11 cellular contexts compared by ENCODE assay signal in the genomic region with DNA sequence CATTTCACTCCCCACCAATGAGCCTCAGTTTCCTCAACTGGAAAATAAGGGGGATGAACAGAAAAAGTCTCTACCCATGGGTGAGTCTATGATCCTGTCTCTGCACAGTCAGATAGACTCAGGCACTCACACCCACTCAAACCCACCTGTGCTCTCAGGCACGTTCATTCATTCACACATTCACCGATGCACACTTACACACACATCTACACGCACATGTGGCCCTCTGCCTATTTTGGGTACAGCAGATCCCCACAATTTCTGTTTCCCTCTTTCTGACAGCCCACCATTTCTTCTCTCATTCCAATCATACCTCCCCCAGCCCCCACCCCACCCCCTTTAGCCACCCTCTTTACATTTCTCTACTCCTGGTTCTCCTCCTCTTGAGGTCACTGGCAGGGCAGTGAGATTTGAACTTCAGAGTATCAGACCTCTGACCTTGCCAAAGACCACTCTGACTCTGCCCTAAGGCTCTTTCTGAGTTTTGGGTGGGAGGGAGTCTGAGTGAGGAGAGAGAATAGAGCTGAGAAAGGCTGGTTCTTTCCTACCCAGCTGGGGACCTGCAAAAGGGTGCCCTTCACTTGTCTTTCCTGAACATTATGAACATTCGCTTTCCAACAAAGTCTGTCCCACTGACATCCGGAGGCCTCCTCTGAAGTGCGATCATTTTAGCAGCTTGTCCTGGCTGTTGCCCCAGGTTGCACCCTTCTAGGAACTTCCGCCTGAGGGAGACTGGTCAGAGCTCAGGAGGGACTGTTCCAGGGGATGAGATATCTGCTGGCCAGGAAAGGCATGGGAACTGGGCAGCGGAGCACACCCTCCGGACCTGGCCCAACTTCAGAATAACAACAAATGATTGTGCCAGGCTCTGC. TPM values are rescaled to one million over a fixed set of nuclear protein-coding genes. Genes with fewer than 3 reads are reported as not detected.
DNase-seq lines count a peak whose midpoint lies in the region; ATAC-seq, FAIRE-seq and TF ChIP-seq lines count a peak whose summit lies in the region.
"Had no signal": no experiment of that assay in that cellular context is flagged by ENCODE, and none has a peak within 500 bp of the region (broad histone marks: within the 10 kb centered on the region; RNA-seq: fewer than 3 reads in every experiment).

No MANE protein-coding gene starts in this region.

- no peak overlapping the region for H3K14ac ChIP-seq in H1 (ENCODE audit: insufficient read length)

- H3K4me1 ChIP-seq in H1 (replicated peaks in 1 of 4; ENCODE audit: control insufficient read depth in 3 of 4, insufficient read depth in 4 of 4, low read length in 3 of 4) (peaks cover 20 to 47% (median 39%) of the 10 kb centered on the region in 4 experiments), mucosa of stomach (ENCODE audit: control insufficient read depth, insufficient read depth, low read length) (peaks cover 31% of the 10 kb centered on the region), upper lobe of right lung (peaks cover 28% of the 10 kb centered on the region)
- H3K4me1 ChIP-seq: parathyroid adenoma had no signal

- H3K4me3 ChIP-seq in H1 (ENCODE audit: extremely low read depth in 1 of 4, insufficient read depth in 2 of 4, low read depth in 3 of 4, low read length in 4 of 4) (peak overlapping the region in 1 of 4 experiments; percentile 0; a peak in 1 of 8 replicates), mucosa of stomach (ENCODE audit: low read length) (no peak overlapping the region), upper lobe of right lung (no peak overlapping the region)

- peak overlapping the region; percentile 90; the same call in 1 of the 2 replicates for H2AK5ac ChIP-seq in H1 (ENCODE audit: low read depth, low read length)

- H3K23ac ChIP-seq in H1 (ENCODE audit: insufficient read length) = no peak overlapping the region

- no peak overlapping the region for H3K27ac Mint-ChIP-seq in activated T-cell treated with anti-CD3 and anti-CD28 coated beads, Interleukin-2, amount 50 U/mL, for 72 hours

- no peak for TF ChIP-seq CTCF in H1 (IDR thresholded peaks at IDR 0.05; ENCODE audit: control extremely low read depth in 1 of 3, insufficient read depth in 1 of 3, low read depth in 1 of 3, low read length in 3 of 3)
- no peak for TF ChIP-seq CTCF in upper lobe of right lung (IDR thresholded peaks at IDR 0.05)

- H4K8ac ChIP-seq in H1 (ENCODE audit: extremely low read depth, insufficient read depth, low read length) = no peak overlapping the region

- no peak overlapping the region for H4K5ac ChIP-seq in H1 (ENCODE audit: insufficient read length, low read depth, low read length)

- peak overlapping the region; percentile 39 to 47; a peak in 3 of 4 replicates for H3K4me2 ChIP-seq in H1 (ENCODE audit: insufficient read depth in 1 of 2, low read depth in 2 of 2, low read length in 2 of 2)

- peak overlapping the region; percentile 57 for H2BK120ac ChIP-seq in H1 (replicated peaks; ENCODE audit: low read depth, low read length)

- TF ChIP-seq POLR2A in H1 (IDR thresholded peaks at IDR 0.05; ENCODE audit: control extremely low read depth in 1 of 2, low read depth in 2 of 2, low read length in 2 of 2) = no peak

- intact Hi-C loops in upper lobe of right lung (cut with DNase I) = no loop called here

- ATAC-seq in activated T-cell treated with anti-CD3 and anti-CD28 coated beads, Interleukin-2, amount 50 U/mL, for 72 hours (replicated peaks in 1 of 2) = no peak
- no peak for ATAC-seq in upper lobe of right lung

- H3K4ac ChIP-seq in H1 (replicated peaks; ENCODE audit: insufficient read length, low read depth, low read length) = peak overlapping the region; percentile 88

- no peaks in the 10 kb centered on the region; a peak in 1 of 7 replicates for H3K27me3 ChIP-seq in H1 (replicated peaks in 1 of 4; ENCODE audit: control insufficient read depth in 3 of 4, extremely low read depth in 1 of 4, insufficient read depth in 3 of 4, low read length in 3 of 4)
- H3K27me3 ChIP-seq in mucosa of stomach (ENCODE audit: control insufficient read depth, insufficient read depth, low read length) = peaks cover 20% of the 10 kb centered on the region
- no peaks in the 10 kb centered on the region for H3K27me3 ChIP-seq in upper lobe of right lung

- H2AFZ ChIP-seq in H1 (ENCODE audit: low read length) = no peak overlapping the region
- H2AFZ ChIP-seq: parathyroid adenoma had no signal

- peak overlapping the region; percentile 100 for H2BK15ac ChIP-seq in H1 (ENCODE audit: low read length)

- H3K4me3 Mint-ChIP-seq in activated T-cell treated with anti-CD3 and anti-CD28 coated beads, Interleukin-2, amount 50 U/mL, for 72 hours = no peak overlapping the region
- H3K4me3 Mint-ChIP-seq: central memory CD8-positive, alpha-beta T cell had no signal

- 92% methylated on average over 9 of the region's 9 CpGs; no CpG with 5 or more reads in 1 of the 2 experiments for WGBS in H1 (ENCODE audit: extremely low coverage in 1 of 2, insufficient coverage in 1 of 2, insufficient read length in 1 of 2, insufficient replicate concordance in 2 of 2, low coverage in 1 of 2, low lambda C conversion rate in 2 of 2, missing lambda C conversion rate in 1 of 2), 2 experiments

- CTCF ChIA-PET in H1 (lab: Charles Lee; ENCODE audit: partially characterized antibody) = interaction anchor here (0.6 to 24.4 kb wide), 16 partner anchors 7 to 213 kb away, joined by 3 to 1349 read pairs (median 6); partner anchors contain the start of genes COL1A1, LRRC59 and TMEM92

- FAIRE-seq in H1 (lab: Jason Lieb, UNC) = no peak

- H3K36me3 ChIP-seq in H1 (ENCODE audit: control insufficient read depth in 2 of 4, insufficient read depth in 4 of 4, low read length in 3 of 4) = no peaks in the 10 kb centered on the region
- H3K36me3 ChIP-seq in mucosa of stomach (ENCODE audit: control insufficient read depth, insufficient read depth, low read length) = no peaks in the 10 kb centered on the region
- H3K36me3 ChIP-seq in upper lobe of right lung = no peaks in the 10 kb centered on the region

- H2BK20ac ChIP-seq in H1 (ENCODE audit: low read length) = peak overlapping the region; percentile 100

- H3K18ac ChIP-seq in H1 (ENCODE audit: extremely low read depth, low read length) = peak overlapping the region; percentile 76

- no peak overlapping the region for H3K56ac ChIP-seq in H1 (replicated peaks; ENCODE audit: insufficient read length, low read depth, low read length)

- H4K20me1 ChIP-seq in H1 (replicated peaks in 1 of 2; ENCODE audit: control insufficient read depth in 1 of 2, insufficient read depth in 2 of 2, low read length in 2 of 2) = no peaks in the 10 kb centered on the region

- no peaks in the 10 kb centered on the region for H3K79me1 ChIP-seq in H1 (ENCODE audit: low read depth, low read length)

- H3K9me3 ChIP-seq in H1 (ENCODE audit: insufficient read depth in 2 of 2, low read depth in 1 of 2, low read length in 1 of 2) (no peaks in the 10 kb centered on the region), mucosa of stomach (ENCODE audit: control insufficient read depth, low read length) (no peaks in the 10 kb centered on the region), upper lobe of right lung (no peaks in the 10 kb centered on the region)

- H2BK5ac ChIP-seq in H1 (ENCODE audit: low read depth, low read length) = peak overlapping the region; percentile 96; the same call in 1 of the 2 replicates

- TF ChIP-seq EP300 in H1 (IDR thresholded peaks at IDR 0.05; ENCODE audit: borderline replicate concordance in 1 of 2, low read depth in 2 of 2, low read length in 2 of 2) = no peak

- DNase-seq in activated T-cell treated with anti-CD3 and anti-CD28 coated beads, Interleukin-2, amount 50 U/mL, for 48 hours = peak; percentile 13 to 20
- no peak for DNase-seq in activated T-cell treated with anti-CD3 and anti-CD28 coated beads, Interleukin-2, amount 50 U/mL, for 72 hours
- peak in 1 of 2 experiments; percentile 44 for DNase-seq in H1 (ENCODE audit: low read depth in 1 of 2, low spot score in 2 of 2)
- DNase-seq in upper lobe of right lung = no peak
- no peak for DNase-seq in NAMALWA (ENCODE audit: low spot score)
- no peak for DNase-seq in KG1 (lab: John Stamatoyannopoulos, UW)
- no peak for DNase-seq in occipital lobe (lab: John Stamatoyannopoulos, UW)
- DNase-seq: activated CD4-positive, alpha-beta T cell treated with anti-CD3 and anti-CD28 coated beads, Interleukin-2, amount 50 U/mL, for 48 hours had no signal

- no peaks in the 10 kb centered on the region for H3K36me3 Mint-ChIP-seq in activated T-cell treated with anti-CD3 and anti-CD28 coated beads, Interleukin-2, amount 50 U/mL, for 72 hours (ENCODE audit: insufficient read depth in 2 of 2)

- peaks cover 51% of the 10 kb centered on the region for H3K27me3 Mint-ChIP-seq in activated T-cell treated with anti-CD3 and anti-CD28 coated beads, Interleukin-2, amount 50 U/mL, for 72 hours (ENCODE audit: low read depth)

- POLR2A ChIA-PET in H1 (lab: Charles Lee; ENCODE audit: partially characterized antibody) = interaction anchor here (0.6 to 3.2 kb wide), 7 partner anchors 11 to 63 kb away, joined by 3 to 17 read pairs (median 3); partner anchors contain the start of genes COL1A1 and TMEM92

- no peak for TF ChIP-seq RAD21 in H1 (IDR thresholded peaks at IDR 0.05 in 1 of 2, conservative IDR thresholded peaks at IDR 0.05 in 1 of 2; ENCODE audit: low read depth in 2 of 2, low read length in 2 of 2)

- H3K9me3 Mint-ChIP-seq in activated T-cell treated with anti-CD3 and anti-CD28 coated beads, Interleukin-2, amount 50 U/mL, for 72 hours = no peaks in the 10 kb centered on the region
- H3K9me3 Mint-ChIP-seq: central memory CD8-positive, alpha-beta T cell had no signal

- peak overlapping the region; percentile 100; the same call in 1 of the 2 replicates for H2BK12ac ChIP-seq in H1 (ENCODE audit: low read depth, low read length)

- no peaks in the 10 kb centered on the region for H3K79me2 ChIP-seq in H1 (ENCODE audit: control insufficient read depth in 1 of 2, insufficient read depth in 2 of 2, low read length in 2 of 2)
- H3K79me2 ChIP-seq: parathyroid adenoma had no signal

- no peak overlapping the region for H3K27ac ChIP-seq in H1 (ENCODE audit: low read depth, low read length)
- H3K27ac ChIP-seq in upper lobe of right lung = peak overlapping the region; percentile 83
- H3K27ac ChIP-seq: parathyroid adenoma had no signal

- H3K9ac ChIP-seq in H1 (replicated peaks in 1 of 4; ENCODE audit: extremely low read depth in 1 of 4, low read depth in 3 of 4, low read length in 3 of 4) (peak overlapping the region in 1 of 4 experiments; percentile 44; a peak in 2 of 7 replicates), mucosa of stomach (ENCODE audit: low read length) (peak overlapping the region; percentile 13)
- H3K9ac ChIP-seq: parathyroid adenoma had no signal

- H4K91ac ChIP-seq in H1 (replicated peaks; ENCODE audit: insufficient read length, low read length) = peak overlapping the region; percentile 94

- H3K4me1 Mint-ChIP-seq in activated T-cell treated with anti-CD3 and anti-CD28 coated beads, Interleukin-2, amount 50 U/mL, for 72 hours (ENCODE audit: low read depth) = peaks cover 18% of the 10 kb centered on the region

- no peaks in the 10 kb centered on the region; the same call in 1 of the 2 replicates for H3K23me2 ChIP-seq in H1 (ENCODE audit: low read depth, low read length)

RNA-seq across cellular contexts. Expression of gene COL1A1, which starts 10.1 kb away (rescaled TPM):
- total RNA-seq in activated T-cell treated with anti-CD3 and anti-CD28 coated beads, Interleukin-2, amount 50 U/mL, for 72 hours = 10 to 100 TPM in 1 of 2 donors, 1 to 10 TPM in 1; 9.8 to 10.3 TPM
- total RNA-seq in H1 (2021; fragmentation: NEBNext Ultra II Directional; extraction: Animal tissue kit (Norgen Biotek cat#: 25700)) = 80.4 and 88.1 TPM in 2 replicates
- polyA plus RNA-seq in H1 (2011; rRNA removed) = 14.1 and 27.3 TPM in 2 replicates
- polyA plus RNA-seq in H1 (2011; cell fraction: cytosol; rRNA removed) = 9.3 TPM
- polyA plus RNA-seq in H1 (2011; cell fraction: nucleus; rRNA removed) = 112 TPM
- polyA plus RNA-seq in H1 (2012, experiment 1 of 2) = 59.0 to 109 TPM (median 93.2 TPM) in 4 replicates
- 56.3 TPM for polyA plus RNA-seq in H1 (2012, experiment 2 of 2)
- polyA plus RNA-seq in H1 (2013, experiment 1 of 2) = 109 TPM
- polyA plus RNA-seq in H1 (2013, experiment 2 of 2) = 85.3 TPM
- 50.2 and 51.4 TPM in 2 replicates for polyA minus RNA-seq in H1 (2011; rRNA and poly(A)+ RNA removed)
- polyA minus RNA-seq in H1 (2011; cell fraction: cytosol; rRNA and poly(A)+ RNA removed) = 33.6 TPM
- 122 TPM for polyA minus RNA-seq in H1 (2011; cell fraction: nucleus; rRNA and poly(A)+ RNA removed)
- total RNA-seq in upper lobe of right lung (154 TPM), occipital lobe (17.6 TPM)

RNA-seq across cellular contexts. Expression of gene SGCA, which starts 45.7 kb away (rescaled TPM):
- total RNA-seq in activated T-cell treated with anti-CD3 and anti-CD28 coated beads, Interleukin-2, amount 50 U/mL, for 72 hours = 1 to 10 TPM; 1.7 to 2.3 TPM
- total RNA-seq in H1 (2021; fragmentation: NEBNext Ultra II Directional; extraction: Animal tissue kit (Norgen Biotek cat#: 25700)) = not detected in 2 replicates
- 0.12 and 0.36 TPM in 2 replicates for polyA plus RNA-seq in H1 (2011; rRNA removed)
- polyA plus RNA-seq in H1 (2011; cell fraction: cytosol; rRNA removed) = 0.18 TPM
- 0.27 TPM for polyA plus RNA-seq in H1 (2011; cell fraction: nucleus; rRNA removed)
- polyA plus RNA-seq in H1 (2012, experiment 1 of 2) = 0.31 to 0.65 TPM in 2 of 4 replicates, not detected in the others
- polyA plus RNA-seq in H1 (2012, experiment 2 of 2) = 0.43 TPM
- polyA plus RNA-seq in H1 (2013, experiment 1 of 2) = 0.36 TPM
- 0.33 TPM for polyA plus RNA-seq in H1 (2013, experiment 2 of 2)
- polyA minus RNA-seq in H1 (2011; rRNA and poly(A)+ RNA removed) = not detected in 2 replicates
- polyA minus RNA-seq in H1 (2011; cell fraction: cytosol; rRNA and poly(A)+ RNA removed) = not detected
- not detected for polyA minus RNA-seq in H1 (2011; cell fraction: nucleus; rRNA and poly(A)+ RNA removed)
- total RNA-seq in upper lobe of right lung (27.8 TPM), occipital lobe (not detected)

Comparison
In these comparisons a context has a peak if more than half of its experiments do, and no peak if none do; other contexts are left out.
1. DNase-seq: peak in activated T-cell treated with anti-CD3 and anti-CD28 coated beads, Interleukin-2, amount 50 U/mL, for 48 hours (2 of 2); none in activated T-cell treated with anti-CD3 and anti-CD28 coated beads, Interleukin-2, amount 50 U/mL, for 72 hours (0 of 2), upper lobe of right lung (single experiment), NAMALWA (single experiment), KG1 (single experiment) and occipital lobe (single experiment).